In genomic region chr9:111483419-111483861, GRCh38 we compare ENCODE assay signal across 8 cellular contexts. TPM values are rescaled to one million over a fixed set of nuclear protein-coding genes. Genes with fewer than 3 reads are reported as not detected.
DNase-seq lines count a peak whose midpoint lies in the region; ATAC-seq and TF ChIP-seq lines count a peak whose summit lies in the region.

No MANE protein-coding gene starts in this region.

- H2AFZ ChIP-seq in neuron (ENCODE audit: low read depth, low read length): peak overlapping the region; percentile 73

- H3K4me3 Mint-ChIP-seq in activated CD4-positive, alpha-beta T cell treated with anti-CD3 and anti-CD28 coated beads for 36 hours: no peak overlapping the region
- peak overlapping the region; percentile 75 for H3K4me3 Mint-ChIP-seq in endodermal cell

- peaks cover 11% of the 10 kb centered on the region for H3K36me3 Mint-ChIP-seq in activated CD4-positive, alpha-beta T cell treated with anti-CD3 and anti-CD28 coated beads for 36 hours (ENCODE audit: low read depth)
- H3K36me3 Mint-ChIP-seq in endodermal cell (ENCODE audit: low read depth): no peaks in the 10 kb centered on the region

- intact Hi-C loops in activated CD4-positive, alpha-beta T cell treated with anti-CD3 and anti-CD28 coated beads for 36 hours (cut with DNase I, micrococcal nuclease): loop anchor here (1.0 to 10.0 kb wide), 8 partner anchors 42 to 1509 kb away; partner anchors contain the start of genes ZNF483 (in 2 of the 2), GNG10 (in 1 of the 2), INIP (in 1 of the 2) and KIAA1958 (in 1 of the 2)
- intact Hi-C loops in thyroid gland (cut with DNase I): no loop called here

- H3K36me3 ChIP-seq in GM06990 (ENCODE audit: control insufficient read depth, insufficient read depth, low read length) (no peaks in the 10 kb centered on the region), endodermal cell (ENCODE audit: control insufficient read depth, insufficient read depth, low read length) (no peaks in the 10 kb centered on the region), neuron (ENCODE audit: insufficient read depth, low read length) (no peaks in the 10 kb centered on the region), thyroid gland (no peaks in the 10 kb centered on the region)

- H3K9ac ChIP-seq in endodermal cell (ENCODE audit: extremely low read depth, low read length, poor library complexity, severe bottlenecking): no peak overlapping the region

- H3K27ac ChIP-seq in endodermal cell (ENCODE audit: low read depth, low read length): no peak overlapping the region
- H3K27ac ChIP-seq in thyroid gland: peak overlapping the region; percentile 86 to 97 (median 97)

- H3K9me3 ChIP-seq in endodermal cell (ENCODE audit: control insufficient read depth, low read length): no peaks in the 10 kb centered on the region
- H3K9me3 ChIP-seq in neuron (ENCODE audit: low read length): no peaks in the 10 kb centered on the region
- no peaks in the 10 kb centered on the region for H3K9me3 ChIP-seq in thyroid gland

- no peaks in the 10 kb centered on the region for H3K9me3 Mint-ChIP-seq in activated CD4-positive, alpha-beta T cell treated with anti-CD3 and anti-CD28 coated beads for 36 hours (ENCODE audit: low read depth)
- H3K9me3 Mint-ChIP-seq in endodermal cell: no peaks in the 10 kb centered on the region

- POLR2A ChIA-PET in activated CD4-positive, alpha-beta T cell treated with anti-CD3 and anti-CD28 coated beads for 36 hours (lab: Charles Lee): no interaction called here

- DNase-seq in GM06990 (ENCODE audit: extremely low read depth, insufficient read length): no peak
- peak; percentile 12 for DNase-seq in HPDE6-E6E7 (ENCODE audit: extremely low spot score)
- DNase-seq in activated CD4-positive, alpha-beta T cell treated with anti-CD3 and anti-CD28 coated beads for 36 hours: peak; percentile 75
- DNase-seq in endodermal cell: peak; percentile 80
- peak in 1 of 2 donors; percentile 56 for DNase-seq in thyroid gland
- no peak for DNase-seq in cortex of kidney (lab: John Stamatoyannopoulos, UW)

- no peaks in the 10 kb centered on the region for H3K27me3 Mint-ChIP-seq in activated CD4-positive, alpha-beta T cell treated with anti-CD3 and anti-CD28 coated beads for 36 hours
- peaks cover 3% of the 10 kb centered on the region for H3K27me3 Mint-ChIP-seq in endodermal cell (ENCODE audit: insufficient read depth)

- TF ChIP-seq POLR2A in thyroid gland (IDR thresholded peaks at IDR 0.05): no peak

- H3K27ac Mint-ChIP-seq in activated CD4-positive, alpha-beta T cell treated with anti-CD3 and anti-CD28 coated beads for 36 hours: no peak overlapping the region
- no peak overlapping the region for H3K27ac Mint-ChIP-seq in endodermal cell

- H3K4me1 Mint-ChIP-seq in activated CD4-positive, alpha-beta T cell treated with anti-CD3 and anti-CD28 coated beads for 36 hours: peaks cover 32% of the 10 kb centered on the region
- H3K4me1 Mint-ChIP-seq in endodermal cell: peaks cover 18% of the 10 kb centered on the region

- H3K4me1 ChIP-seq in endodermal cell (ENCODE audit: control insufficient read depth, insufficient read depth, low read length) (no peaks in the 10 kb centered on the region), neuron (ENCODE audit: insufficient read depth, low read length) (peaks cover 9% of the 10 kb centered on the region), thyroid gland (peaks cover 13 to 19% of the 10 kb centered on the region in 2 donors)

- TF ChIP-seq CTCF in GM06990 (IDR thresholded peaks at IDR 0.05; ENCODE audit: insufficient read depth, low read length, poor library complexity, severe bottlenecking) (no peak), endodermal cell (conservative IDR thresholded peaks at IDR 0.05) (no peak), thyroid gland (IDR thresholded peaks at IDR 0.05) (no peak)

- peak; percentile 26 for ATAC-seq in GM21367 (IDR thresholded peaks at IDR 0.05; ENCODE audit: unreplicated experiment)
- peak; percentile 42 for ATAC-seq in activated CD4-positive, alpha-beta T cell treated with anti-CD3 and anti-CD28 coated beads for 36 hours

- CTCF ChIA-PET in activated CD4-positive, alpha-beta T cell treated with anti-CD3 and anti-CD28 coated beads for 36 hours (lab: Charles Lee): interaction anchor here (1.9 kb wide), 1 partner anchor 12 kb away, joined by 4 read pairs; no protein-coding TSS in a partner anchor

- H3K4me3 ChIP-seq in GM06990 (replicated peaks; ENCODE audit: low read depth, low read length) (peak overlapping the region; percentile 90), endodermal cell (ENCODE audit: low read length) (no peak overlapping the region), neuron (ENCODE audit: low read length) (peak overlapping the region; percentile 97), thyroid gland (replicated peaks in 1 of 3) (peak overlapping the region in 1 of 3 donors; percentile 60)

- H3K27me3 ChIP-seq in GM06990 (replicated peaks; ENCODE audit: control insufficient read depth, insufficient read depth, low read length): no peaks in the 10 kb centered on the region
- no peaks in the 10 kb centered on the region for H3K27me3 ChIP-seq in endodermal cell (ENCODE audit: control insufficient read depth, insufficient read depth, low read length, poor library complexity, severe bottlenecking)
- H3K27me3 ChIP-seq in neuron (ENCODE audit: insufficient read depth, low read length): no peaks in the 10 kb centered on the region
- no peaks in the 10 kb centered on the region for H3K27me3 ChIP-seq in thyroid gland

- WGBS in endodermal cell (ENCODE audit: insufficient coverage in 1 of 2, insufficient read length in 1 of 2), 2 experiments: 0% methylated on average over 9 to 81 of the region's 81 CpGs
- 7% methylated on average over 3 of the region's 81 CpGs; no CpG with 5 or more reads in 1 of the 2 donors for WGBS in thyroid gland, 2 donors

RNA-seq across cellular contexts. Expression of gene ECPAS, which starts 0.7 kb away (rescaled TPM):
- total RNA-seq in activated CD4-positive, alpha-beta T cell treated with anti-CD3 and anti-CD28 coated beads for 36 hours: 100 to 1,000 TPM in 1 of 2 experiments, 10 to 100 TPM in 1; 78.4 to 127 TPM
- 10 to 100 TPM; 54.7 to 65.5 TPM for total RNA-seq in endodermal cell
- polyA plus RNA-seq in endodermal cell (2013, experiment 1 of 2): 37.9 TPM
- polyA plus RNA-seq in endodermal cell (2013, experiment 2 of 2): 35.1 TPM
- 100 to 1,000 TPM in 1 of 4 donors, 10 to 100 TPM in 3; 78.1 to 128 (median 81.5) TPM for total RNA-seq in thyroid gland

RNA-seq across cellular contexts. Expression of gene ZNF483, which starts 41.5 kb away (rescaled TPM):
- total RNA-seq in activated CD4-positive, alpha-beta T cell treated with anti-CD3 and anti-CD28 coated beads for 36 hours: 1 to 10 TPM; 2.5 to 3.0 TPM
- total RNA-seq in endodermal cell (10 to 100 TPM; 20.9 to 21.0 TPM), thyroid gland (10 to 100 TPM; 26.2 to 82.4 (median 36.0) TPM)
- 4.0 TPM for polyA plus RNA-seq in endodermal cell (2013, experiment 1 of 2)
- 3.2 TPM for polyA plus RNA-seq in endodermal cell (2013, experiment 2 of 2)

Comparison
In these comparisons a context has a peak if more than half of its experiments do, and no peak if none do; other contexts are left out.
1. DNase-seq: peak in HPDE6-E6E7 (single experiment), activated CD4-positive, alpha-beta T cell treated with anti-CD3 and anti-CD28 coated beads for 36 hours (single experiment) and endodermal cell (single experiment); none in GM06990 (single experiment) and cortex of kidney (single experiment).
2. RNA of gene ZNF483, which starts 41.5 kb away (total RNA-seq): 26.2 to 82.4 TPM in thyroid gland and 20.9 to 21.0 TPM in endodermal cell; 2.5 to 3.0 TPM in activated CD4-positive, alpha-beta T cell treated with anti-CD3 and anti-CD28 coated beads for 36 hours; every median in the first group is over 4 times any median in the second.